8 cellular contexts compared by ENCODE assay signal in the genomic region with DNA sequence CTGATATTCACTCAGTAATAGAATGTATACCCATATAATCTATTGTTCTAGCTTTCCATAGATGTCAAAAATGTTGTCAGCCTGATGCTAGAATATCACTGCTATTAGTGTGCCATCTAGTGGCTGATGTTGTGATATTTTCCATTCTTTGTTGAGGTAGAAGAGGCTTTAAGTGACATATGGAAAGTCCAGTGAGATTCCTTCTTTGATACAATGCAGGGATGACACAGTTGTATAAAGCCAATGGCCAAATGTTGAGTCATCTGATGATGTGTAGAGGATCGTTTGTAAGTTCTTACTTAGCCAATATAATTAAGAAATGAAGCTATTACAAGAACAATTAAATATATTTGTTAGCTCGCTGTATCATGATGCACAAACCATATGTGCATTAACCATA. TPM values are rescaled to one million over a fixed set of nuclear protein-coding genes. Genes with fewer than 3 reads are reported as not detected.
DNase-seq lines count a peak whose midpoint lies in the region; ATAC-seq and TF ChIP-seq lines count a peak whose summit lies in the region.

No MANE protein-coding gene starts in this region.

- peak; percentile 82 for TF ChIP-seq CTCF in OCI-LY3 (IDR thresholded peaks at IDR 0.05; ENCODE audit: low read depth, low read length)
- TF ChIP-seq CTCF in choroid plexus epithelial cell (conservative IDR thresholded peaks at IDR 0.05; ENCODE audit: low read depth, low read length) = peak; percentile 63
- peak; percentile 36 for TF ChIP-seq CTCF in lung (IDR thresholded peaks at IDR 0.05; ENCODE audit: control extremely low read depth, extremely low read depth)

- H3K27me3 ChIP-seq in OCI-LY3 (ENCODE audit: low read depth, low read length) = no peaks in the 10 kb centered on the region
- H3K27me3 ChIP-seq in lung (ENCODE audit: control insufficient read depth, insufficient read depth) = no peaks in the 10 kb centered on the region

- no peaks in the 10 kb centered on the region for H3K79me2 ChIP-seq in OCI-LY3 (ENCODE audit: low read length)

- 50% methylated on average over 2 of the region's 2 CpGs for WGBS in lung, 2 donors

- DNase-seq in SIG-M5 treated with dmso at 0.1 percent for 504 hours (lab: John Stamatoyannopoulos, UW; ENCODE audit: unreplicated experiment) = peak; percentile 71
- DNase-seq in SIG-M5 (lab: John Stamatoyannopoulos, UW) = no peak
- peak; percentile 95 for DNase-seq in choroid plexus epithelial cell (ENCODE audit: low read depth)
- DNase-seq in lung (ENCODE audit: low spot score) = no peak

- H3K9ac ChIP-seq in OCI-LY3 (ENCODE audit: low read length) = no peak overlapping the region

- no peaks in the 10 kb centered on the region for H3K9me3 ChIP-seq in OCI-LY3 (ENCODE audit: insufficient read depth, low read length)
- no peaks in the 10 kb centered on the region for H3K9me3 ChIP-seq in lung (ENCODE audit: control insufficient read depth in 2 of 2, insufficient read depth in 1 of 2, low read length in 1 of 2)

- H3K4me2 ChIP-seq in OCI-LY3 (ENCODE audit: low read length) = no peak overlapping the region

- no peak overlapping the region for H3K27ac ChIP-seq in OCI-LY3 (ENCODE audit: low read length)
- H3K27ac ChIP-seq in lung (ENCODE audit: low read depth in 1 of 2, low read length in 1 of 2) = no peak overlapping the region

- H3K4me1 ChIP-seq in OCI-LY3 (ENCODE audit: low read length) = peaks cover 13% of the 10 kb centered on the region
- H3K4me1 ChIP-seq in lung (ENCODE audit: control insufficient read depth in 2 of 2, insufficient read depth in 2 of 2, low read length in 2 of 2) = no peaks in the 10 kb centered on the region

- no peak overlapping the region for H2AFZ ChIP-seq in OCI-LY3 (ENCODE audit: low read depth, low read length)

- TF ChIP-seq RAD21 in Ishikawa (IDR thresholded peaks at IDR 0.05; ENCODE audit: low read depth) = peak; percentile 94

- TF ChIP-seq EP300 in Ishikawa (IDR thresholded peaks at IDR 0.05; ENCODE audit: borderline replicate concordance) = no peak

- H3K36me3 ChIP-seq in OCI-LY3 (replicated peaks; ENCODE audit: low read depth, low read length) (no peaks in the 10 kb centered on the region), lung (ENCODE audit: control insufficient read depth in 2 of 2, insufficient read depth in 2 of 2, low read length in 2 of 2) (no peaks in the 10 kb centered on the region)

- ATAC-seq in lung (ENCODE audit: insufficient read depth, low FRiP score) (no peak), GM18858 (IDR thresholded peaks at IDR 0.05; ENCODE audit: unreplicated experiment) (no peak), HG03354 (IDR thresholded peaks at IDR 0.05; ENCODE audit: poor library complexity, severe bottlenecking, unreplicated experiment) (no peak)

- no peaks in the 10 kb centered on the region for H4K20me1 ChIP-seq in OCI-LY3 (ENCODE audit: insufficient read depth, low read length)

- H3K4me3 ChIP-seq in OCI-LY3 (ENCODE audit: low read length) (no peak overlapping the region), choroid plexus epithelial cell (ENCODE audit: low read depth, low read length) (no peak overlapping the region), lung (no peak overlapping the region)

TF ChIP-seq in Ishikawa, 13 proteins besides CTCF, POLR2A, EP300 and RAD21:
- TF ChIP-seq EGR1 (IDR thresholded peaks at IDR 0.05) = no peak
- TF ChIP-seq CREB1 (IDR thresholded peaks at IDR 0.05; ENCODE audit: low read depth) = no peak; the same call in 1 of the 2 replicates
- TF ChIP-seq, protein P1, sequence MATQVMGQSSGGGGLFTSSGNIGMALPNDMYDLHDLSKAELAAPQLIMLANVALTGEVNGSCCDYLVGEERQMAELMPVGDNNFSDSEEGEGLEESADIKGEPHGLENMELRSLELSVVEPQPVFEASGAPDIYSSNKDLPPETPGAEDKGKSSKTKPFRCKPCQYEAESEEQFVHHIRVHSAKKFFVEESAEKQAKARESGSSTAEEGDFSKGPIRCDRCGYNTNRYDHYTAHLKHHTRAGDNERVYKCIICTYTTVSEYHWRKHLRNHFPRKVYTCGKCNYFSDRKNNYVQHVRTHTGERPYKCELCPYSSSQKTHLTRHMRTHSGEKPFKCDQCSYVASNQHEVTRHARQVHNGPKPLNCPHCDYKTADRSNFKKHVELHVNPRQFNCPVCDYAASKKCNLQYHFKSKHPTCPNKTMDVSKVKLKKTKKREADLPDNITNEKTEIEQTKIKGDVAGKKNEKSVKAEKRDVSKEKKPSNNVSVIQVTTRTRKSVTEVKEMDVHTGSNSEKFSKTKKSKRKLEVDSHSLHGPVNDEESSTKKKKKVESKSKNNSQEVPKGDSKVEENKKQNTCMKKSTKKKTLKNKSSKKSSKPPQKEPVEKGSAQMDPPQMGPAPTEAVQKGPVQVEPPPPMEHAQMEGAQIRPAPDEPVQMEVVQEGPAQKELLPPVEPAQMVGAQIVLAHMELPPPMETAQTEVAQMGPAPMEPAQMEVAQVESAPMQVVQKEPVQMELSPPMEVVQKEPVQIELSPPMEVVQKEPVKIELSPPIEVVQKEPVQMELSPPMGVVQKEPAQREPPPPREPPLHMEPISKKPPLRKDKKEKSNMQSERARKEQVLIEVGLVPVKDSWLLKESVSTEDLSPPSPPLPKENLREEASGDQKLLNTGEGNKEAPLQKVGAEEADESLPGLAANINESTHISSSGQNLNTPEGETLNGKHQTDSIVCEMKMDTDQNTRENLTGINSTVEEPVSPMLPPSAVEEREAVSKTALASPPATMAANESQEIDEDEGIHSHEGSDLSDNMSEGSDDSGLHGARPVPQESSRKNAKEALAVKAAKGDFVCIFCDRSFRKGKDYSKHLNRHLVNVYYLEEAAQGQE (IDR thresholded peaks at IDR 0.05; ENCODE audit: low read depth) = no peak
- no peak for TF ChIP-seq CEBPB (IDR thresholded peaks at IDR 0.05)
- TF ChIP-seq TEAD4 (IDR thresholded peaks at IDR 0.05) = no peak
- TF ChIP-seq, protein P2, sequence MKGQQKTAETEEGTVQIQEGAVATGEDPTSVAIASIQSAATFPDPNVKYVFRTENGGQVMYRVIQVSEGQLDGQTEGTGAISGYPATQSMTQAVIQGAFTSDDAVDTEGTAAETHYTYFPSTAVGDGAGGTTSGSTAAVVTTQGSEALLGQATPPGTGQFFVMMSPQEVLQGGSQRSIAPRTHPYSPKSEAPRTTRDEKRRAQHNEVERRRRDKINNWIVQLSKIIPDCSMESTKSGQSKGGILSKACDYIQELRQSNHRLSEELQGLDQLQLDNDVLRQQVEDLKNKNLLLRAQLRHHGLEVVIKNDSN (IDR thresholded peaks at IDR 0.05) = no peak
- TF ChIP-seq FOXM1 (IDR thresholded peaks at IDR 0.05; ENCODE audit: borderline replicate concordance, low read depth) = no peak
- TF ChIP-seq ZBTB7A (IDR thresholded peaks at IDR 0.05; ENCODE audit: low read depth) = no peak
- TF ChIP-seq TCF12 (IDR thresholded peaks at IDR 0.05; ENCODE audit: low read depth) = no peak
- TF ChIP-seq YY1 (IDR thresholded peaks at IDR 0.05; ENCODE audit: low read depth) = no peak
- no peak for TF ChIP-seq NFIC (IDR thresholded peaks at IDR 0.05)
- TF ChIP-seq, protein P3, sequence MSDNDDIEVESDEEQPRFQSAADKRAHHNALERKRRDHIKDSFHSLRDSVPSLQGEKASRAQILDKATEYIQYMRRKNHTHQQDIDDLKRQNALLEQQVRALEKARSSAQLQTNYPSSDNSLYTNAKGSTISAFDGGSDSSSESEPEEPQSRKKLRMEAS (IDR thresholded peaks at IDR 0.05) = no peak
- no peak for TF ChIP-seq TAF1 (IDR thresholded peaks at IDR 0.05; ENCODE audit: low read depth)

RNA-seq across cellular contexts. Expression of a gene that starts 58.1 kb away (rescaled TPM):
- total RNA-seq in lung = 1 to 10 TPM; 2.2 to 8.2 TPM
- polyA plus RNA-seq in lung = 1 to 10 TPM; 3.0 to 4.7 TPM

RNA-seq across cellular contexts. Expression of a gene that starts 58.5 kb away (rescaled TPM):
- total RNA-seq in lung = 10 to 100 TPM in 1 of 2 donors, 1 to 10 TPM in 1; 5.7 to 17.7 TPM
- 1 to 10 TPM; 6.1 to 9.5 TPM for polyA plus RNA-seq in lung

Comparison
In these comparisons a context has a peak if more than half of its experiments do, and no peak if none do; other contexts are left out.
1. DNase-seq: peak in SIG-M5 treated with dmso at 0.1 percent for 504 hours (single experiment) and choroid plexus epithelial cell (single experiment); none in SIG-M5 (single experiment) and lung (single experiment).
2. Peak in every context shown above with its lines, with median percentiles within 50 percentile points of each other: CTCF ChIP-seq.